In the genomic region with DNA sequence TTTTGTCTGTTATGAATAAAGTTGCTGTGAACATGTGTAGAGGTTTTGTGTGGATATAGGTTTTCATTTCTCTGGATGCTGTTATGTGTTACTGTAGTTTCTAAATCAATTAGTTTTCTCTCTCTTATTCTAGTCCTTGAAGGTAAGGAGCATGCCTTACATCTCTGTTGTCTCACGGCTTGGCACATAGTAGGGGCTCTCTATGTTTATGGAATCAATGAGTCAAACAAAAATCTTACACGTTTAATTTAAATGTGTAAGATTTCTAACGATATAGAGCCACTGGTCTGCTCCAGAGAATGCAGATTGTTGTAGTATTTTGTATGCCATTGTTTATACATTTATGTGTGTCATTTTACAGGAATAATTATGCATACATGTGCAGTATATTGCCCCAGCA, we compare ENCODE assay signal across 29 cellular contexts.
"Had no signal": no experiment of that assay in that cellular context is flagged by ENCODE, and none has a peak within 500 bp of the region (broad histone marks: within the 10 kb centered on the region; RNA-seq: fewer than 3 reads in every experiment).

No MANE protein-coding gene starts in this region.

- FAIRE-seq: urothelium cell line had no signal

- DNase-seq: stimulated activated CD4-positive, alpha-beta T cell treated with anti-CD3 and anti-CD28 coated beads, Interleukin-2, amount 100 ng/mL, for 48 hours; stimulated activated CD4-positive, alpha-beta T cell treated with anti-CD3 and anti-CD28 coated beads, Interleukin-4, amount 100 ng/mL, for 1 hour; stimulated activated CD4-positive, alpha-beta T cell treated with anti-CD3 and anti-CD28 coated beads, Interleukin-4, amount 100 ng/mL, for 24 hours; stimulated activated CD4-positive, alpha-beta T cell treated with anti-CD3 and anti-CD28 coated beads, Interleukin-4, amount 100 ng/mL, for 4 hours; stimulated activated CD8-positive, alpha-beta memory T cell treated with anti-CD3 and anti-CD28 coated beads, Interleukin-4, amount 100 ng/mL, for 48 hours; stimulated activated naive B cell treated with anti-CD40 and anti-IgM and Interleukin-4, amounts not matched to agents 10 μg/mL and 1 μg/mL and 100 μg/mL, for 72 hours; stimulated activated naive CD4-positive, alpha-beta T cell; stimulated activated naive CD4-positive, alpha-beta T cell treated with Interleukin-2 at 50 U/mL for 16 hours; stimulated activated naive CD8-positive, alpha-beta T cell treated with anti-CD3 and anti-CD28 coated beads, Interleukin-15, amount 100 ng/mL, for 72 hours; stimulated activated naive CD8-positive, alpha-beta T cell treated with anti-CD3 and anti-CD28 coated beads, Interleukin-15, Interleukin-2, amounts not matched to agents 100 U/mL and 50 U/mL, for 24 hours; stomach; substantia nigra; testis; thyroid gland; tibial artery; transverse colon; trophoblast cell; upper lobe of left lung; upper lobe of right lung; uterus had no signal

- H3K9me3 Mint-ChIP-seq: stimulated activated effector memory CD8-positive, alpha-beta T cell treated with anti-CD3 and anti-CD28 coated beads, Interleukin-12 subunit alpha, Interleukin-12 subunit beta, amount 100 ng/mL, for 72 hours; stimulated activated memory B cell treated with anti-CD40 and anti-IgM and Interleukin-4, amounts not matched to agents 10 μg/mL and 1 μg/mL and 100 μg/mL, for 72 hours; stimulated activated naive B cell treated with anti-CD40 and anti-IgM and Interleukin-4, amounts not matched to agents 10 μg/mL and 1 μg/mL and 100 μg/mL, for 72 hours; stimulated activated naive CD8-positive, alpha-beta T cell treated with anti-CD3 and anti-CD28 coated beads, Interleukin-15, amount 100 ng/mL, for 72 hours; stimulated activated naive CD8-positive, alpha-beta T cell treated with anti-CD3 and anti-CD28 coated beads, Interleukin-15, Interleukin-2, amounts not matched to agents 100 ng/mL and 50 ng/mL, for 24 hours; type B pancreatic cell had no signal

- H3K4me3 Mint-ChIP-seq: stimulated activated effector memory CD8-positive, alpha-beta T cell treated with anti-CD3 and anti-CD28 coated beads, Interleukin-12 subunit alpha, Interleukin-12 subunit beta, amount 100 ng/mL, for 72 hours; stimulated activated memory B cell treated with anti-CD40 and anti-IgM and Interleukin-4, amounts not matched to agents 10 μg/mL and 1 μg/mL and 100 μg/mL, for 72 hours; stimulated activated naive B cell treated with anti-CD40 and anti-IgM and Interleukin-4, amounts not matched to agents 10 μg/mL and 1 μg/mL and 100 μg/mL, for 72 hours; stimulated activated naive CD8-positive, alpha-beta T cell treated with anti-CD3 and anti-CD28 coated beads, Interleukin-15, amount 100 ng/mL, for 72 hours; stimulated activated naive CD8-positive, alpha-beta T cell treated with anti-CD3 and anti-CD28 coated beads, Interleukin-15, Interleukin-2, amounts not matched to agents 100 ng/mL and 50 ng/mL, for 24 hours had no signal

- H3K36me3 ChIP-seq: thoracic aorta, thyroid gland, tibial artery, tibial nerve, transverse colon, upper lobe of left lung, upper lobe of right lung, uterus, vagina had no signal

- H3K27ac ChIP-seq: stomach, suprapubic skin, testis, thoracic aorta, thyroid gland, tibial artery, tibial nerve, transverse colon, upper lobe of left lung, upper lobe of right lung, uterus, vagina had no signal

- H3K4me1 Mint-ChIP-seq: stimulated activated effector memory CD8-positive, alpha-beta T cell treated with anti-CD3 and anti-CD28 coated beads, Interleukin-12 subunit alpha, Interleukin-12 subunit beta, amount 100 ng/mL, for 72 hours; stimulated activated memory B cell treated with anti-CD40 and anti-IgM and Interleukin-4, amounts not matched to agents 10 μg/mL and 1 μg/mL and 100 μg/mL, for 72 hours; stimulated activated naive B cell treated with anti-CD40 and anti-IgM and Interleukin-4, amounts not matched to agents 10 μg/mL and 1 μg/mL and 100 μg/mL, for 72 hours had no signal

- ATAC-seq: stimulated activated effector memory CD8-positive, alpha-beta T cell treated with anti-CD3 and anti-CD28 coated beads, Interleukin-12 subunit alpha, Interleukin-12 subunit beta, amount 100 ng/mL, for 72 hours; stimulated activated memory B cell treated with anti-CD40 and anti-IgM and Interleukin-4, amounts not matched to agents 10 μg/mL and 1 μg/mL and 100 μg/mL, for 72 hours; stimulated activated naive B cell treated with anti-CD40 and anti-IgM and Interleukin-4, amounts not matched to agents 10 μg/mL and 1 μg/mL and 100 μg/mL, for 72 hours; stimulated activated naive CD8-positive, alpha-beta T cell treated with anti-CD3 and anti-CD28 coated beads, Interleukin-15, amount 100 ng/mL, for 72 hours; stimulated activated naive CD8-positive, alpha-beta T cell treated with anti-CD3 and anti-CD28 coated beads, Interleukin-15, Interleukin-2, amounts not matched to agents 100 U/mL and 50 U/mL, for 24 hours; upper lobe of right lung had no signal

- H3K4me3 ChIP-seq: stomach, suprapubic skin, testis, thoracic aorta, thyroid gland, tibial artery, tibial nerve, transverse colon, upper lobe of left lung, upper lobe of right lung, uterus, vagina had no signal

- H3K9me3 ChIP-seq: stomach, suprapubic skin, testis, thoracic aorta, thyroid gland, tibial artery, tibial nerve, transverse colon, upper lobe of left lung, upper lobe of right lung, uterus, vagina had no signal

- H3K27ac Mint-ChIP-seq: stimulated activated effector memory CD8-positive, alpha-beta T cell treated with anti-CD3 and anti-CD28 coated beads, Interleukin-12 subunit alpha, Interleukin-12 subunit beta, amount 100 ng/mL, for 72 hours; stimulated activated memory B cell treated with anti-CD40 and anti-IgM and Interleukin-4, amounts not matched to agents 10 μg/mL and 1 μg/mL and 100 μg/mL, for 72 hours; stimulated activated naive B cell treated with anti-CD40 and anti-IgM and Interleukin-4, amounts not matched to agents 10 μg/mL and 1 μg/mL and 100 μg/mL, for 72 hours; stimulated activated naive CD8-positive, alpha-beta T cell treated with anti-CD3 and anti-CD28 coated beads, Interleukin-15, amount 100 ng/mL, for 72 hours; stimulated activated naive CD8-positive, alpha-beta T cell treated with anti-CD3 and anti-CD28 coated beads, Interleukin-15, Interleukin-2, amounts not matched to agents 100 ng/mL and 50 ng/mL, for 24 hours had no signal

- H3K27me3 Mint-ChIP-seq: stimulated activated memory B cell treated with anti-CD40 and anti-IgM and Interleukin-4, amounts not matched to agents 10 μg/mL and 1 μg/mL and 100 μg/mL, for 72 hours; stimulated activated naive B cell treated with anti-CD40 and anti-IgM and Interleukin-4, amounts not matched to agents 10 μg/mL and 1 μg/mL and 100 μg/mL, for 72 hours; stimulated activated naive CD8-positive, alpha-beta T cell treated with anti-CD3 and anti-CD28 coated beads, Interleukin-15, amount 100 ng/mL, for 72 hours; stimulated activated naive CD8-positive, alpha-beta T cell treated with anti-CD3 and anti-CD28 coated beads, Interleukin-15, Interleukin-2, amounts not matched to agents 100 ng/mL and 50 ng/mL, for 24 hours; type B pancreatic cell had no signal

- H3K4me1 ChIP-seq: stomach, suprapubic skin, testis, thyroid gland, tibial artery, tibial nerve, transverse colon, upper lobe of left lung, upper lobe of right lung, uterus had no signal

- H3K36me3 Mint-ChIP-seq: stimulated activated naive B cell treated with anti-CD40 and anti-IgM and Interleukin-4, amounts not matched to agents 10 μg/mL and 1 μg/mL and 100 μg/mL, for 72 hours had no signal

- H3K27me3 ChIP-seq: stomach, suprapubic skin, testis, thyroid gland, tibial artery, tibial nerve, transverse colon, upper lobe of left lung, upper lobe of right lung, uterus, vagina had no signal
